8 cellular contexts compared by ENCODE assay signal in genomic region chr1:155005076-155005971, GRCh38. TPM values are rescaled to one million over a fixed set of nuclear protein-coding genes. Genes with fewer than 3 reads are reported as not detected.
A peak's percentile ranks its signal among the peaks of the same experiment; 100 is the strongest.
DNase-seq lines count a peak whose midpoint lies in the region; ATAC-seq, FAIRE-seq and TF ChIP-seq lines count a peak whose summit lies in the region.

No MANE protein-coding gene starts in this region.

- WGBS in transverse colon (ENCODE audit: low coverage in 1 of 2), 2 donors, result 17% methylated on average over 17 of the region's 17 CpGs; no CpG with 5 or more reads in 1 of the 2 donors

- H3K36me3 Mint-ChIP-seq in brain, result no peaks in the 10 kb centered on the region

- H3K36me3 ChIP-seq in transverse colon, result no peaks in the 10 kb centered on the region

- peak overlapping the region in 3 of 4 donors; percentile 66 to 86 (median 72) for H3K4me3 ChIP-seq in transverse colon

- no peak for TF ChIP-seq CTCF in brain (conservative IDR thresholded peaks at IDR 0.05)
- no peak for TF ChIP-seq CTCF in transverse colon (IDR thresholded peaks at IDR 0.05)

- H3K9me3 Mint-ChIP-seq in brain, result no peaks in the 10 kb centered on the region

- ATAC-seq in sciatic nerve, result no peak

- H3K4me1 Mint-ChIP-seq in brain, result peaks cover 52% of the 10 kb centered on the region

- intact Hi-C loops in transverse colon (cut with DNase I; ENCODE audit: low total_unique reads) (no loop called here), sciatic nerve (cut with DNase I) (no loop called here)

- peaks cover 31 to 66% (median 58%) of the 10 kb centered on the region in 4 donors for H3K4me1 ChIP-seq in transverse colon

- peaks cover 3% of the 10 kb centered on the region for H3K27me3 Mint-ChIP-seq in brain

- peak overlapping the region in 4 of 5 experiments; percentile 94 to 100 (median 98) for H3K27ac Mint-ChIP-seq in brain

- peak; percentile 79 for DNase-seq in activated effector memory CD4-positive, alpha-beta T cell treated with anti-CD3 and anti-CD28 coated beads, Interleukin-2, amount 50 U/mL, for 16 hours
- DNase-seq in activated effector memory CD4-positive, alpha-beta T cell treated with Interleukin-2 at 50 U/mL for 16 hours, result no peak
- DNase-seq in medulla oblongata (ENCODE audit: extremely low spot score), result peak; percentile 87
- peak; percentile 86 for DNase-seq in transverse colon
- no peak for DNase-seq in frontal cortex (ENCODE audit: low spot score in 2 of 2)
- DNase-seq in sciatic nerve (ENCODE audit: low spot score), result no peak
- DNase-seq in kidney glomerular epithelial cell (lab: John Stamatoyannopoulos, UW), result no peak

- FAIRE-seq in frontal cortex (lab: Jason Lieb, UNC), result no peak

- in situ Hi-C loops in transverse colon (cut with MboI; ENCODE audit: low pct_ligation_motif_present in 1 of 4, low pct_unique_long_range_greater_than_20kb in 1 of 4, low sequenced_read_pairs in 3 of 4), result no loop called here

- TF ChIP-seq EP300 in transverse colon (IDR thresholded peaks at IDR 0.05; ENCODE audit: low read depth), result no peak

- no peaks in the 10 kb centered on the region for H3K9me3 ChIP-seq in transverse colon

- H3K4me3 Mint-ChIP-seq in brain, result peak overlapping the region in 4 of 5 experiments; percentile 43 to 94 (median 74)

- H3K27me3 ChIP-seq in transverse colon, result no peaks in the 10 kb centered on the region

- peak; percentile 41 for TF ChIP-seq POLR2A in transverse colon (IDR thresholded peaks at IDR 0.05)

- H3K27ac ChIP-seq in transverse colon, result peak overlapping the region; percentile 96 to 100 (median 98)

RNA-seq across cellular contexts. Expression of gene ZBTB7B, which starts 2.7 kb away (rescaled TPM):
- 25.7 TPM for polyA plus RNA-seq in brain (ENCODE audit: insufficient read depth, low read depth, low replicate concordance)
- total RNA-seq in transverse colon, result 100 to 1,000 TPM in 3 of 4 donors, 10 to 100 TPM in 1; 85.2 to 513 (median 272) TPM
- 0.82 TPM for total RNA-seq in frontal cortex
- total RNA-seq in sciatic nerve, result 45.3 TPM

RNA-seq across cellular contexts. Expression of gene LENEP, which starts 11.9 kb away (rescaled TPM):
- not detected for polyA plus RNA-seq in brain (ENCODE audit: insufficient read depth, low read depth, low replicate concordance)
- total RNA-seq in transverse colon (not detected), frontal cortex (1.2 TPM), sciatic nerve (not detected)

RNA-seq across cellular contexts. Expression of gene FLAD1, which starts 22.2 kb away (rescaled TPM):
- polyA plus RNA-seq in brain (ENCODE audit: insufficient read depth, low read depth, low replicate concordance), result 47.9 TPM
- total RNA-seq in transverse colon (10 to 100 TPM; 32.7 to 42.4 (median 36.0) TPM), frontal cortex (17.9 TPM), sciatic nerve (24.3 TPM)

RNA-seq across cellular contexts. Expression of gene DCST2, which starts 28.3 kb away (rescaled TPM):
- polyA plus RNA-seq in brain (ENCODE audit: insufficient read depth, low read depth, low replicate concordance), result 0.81 TPM
- total RNA-seq in transverse colon (1 to 10 TPM in 3 of 4 donors, not detected in 1; 1.9 to 4.6 (median 4.5) TPM), frontal cortex (under 0.01 TPM), sciatic nerve (5.5 TPM)

RNA-seq across cellular contexts. Expression of gene DCST1, which starts 28.3 kb away (rescaled TPM):
- not detected for polyA plus RNA-seq in brain (ENCODE audit: insufficient read depth, low read depth, low replicate concordance)
- total RNA-seq in transverse colon, result under 1 TPM in 2 of 4 donors, not detected in 2; 0.32 to 0.41 TPM
- not detected for total RNA-seq in frontal cortex
- total RNA-seq in sciatic nerve, result 0.31 TPM

Comparison
In these comparisons a context has a peak if more than half of its experiments do, and no peak if none do; other contexts are left out.
1. DNase-seq: peak in activated effector memory CD4-positive, alpha-beta T cell treated with anti-CD3 and anti-CD28 coated beads, Interleukin-2, amount 50 U/mL, for 16 hours (single experiment), medulla oblongata (single experiment) and transverse colon (single experiment); none in activated effector memory CD4-positive, alpha-beta T cell treated with Interleukin-2 at 50 U/mL for 16 hours (single experiment), frontal cortex (0 of 2), sciatic nerve (single experiment) and kidney glomerular epithelial cell (single experiment).
2. RNA of gene ZBTB7B, which starts 2.7 kb away (total RNA-seq): 85.2 to 513 TPM in transverse colon and 45.3 TPM in sciatic nerve (single experiment); 0.82 TPM in frontal cortex (single experiment); every median in the first group is over 10 times any median in the second.